ENCODE assay signal across 8 cellular contexts in the genomic region with DNA sequence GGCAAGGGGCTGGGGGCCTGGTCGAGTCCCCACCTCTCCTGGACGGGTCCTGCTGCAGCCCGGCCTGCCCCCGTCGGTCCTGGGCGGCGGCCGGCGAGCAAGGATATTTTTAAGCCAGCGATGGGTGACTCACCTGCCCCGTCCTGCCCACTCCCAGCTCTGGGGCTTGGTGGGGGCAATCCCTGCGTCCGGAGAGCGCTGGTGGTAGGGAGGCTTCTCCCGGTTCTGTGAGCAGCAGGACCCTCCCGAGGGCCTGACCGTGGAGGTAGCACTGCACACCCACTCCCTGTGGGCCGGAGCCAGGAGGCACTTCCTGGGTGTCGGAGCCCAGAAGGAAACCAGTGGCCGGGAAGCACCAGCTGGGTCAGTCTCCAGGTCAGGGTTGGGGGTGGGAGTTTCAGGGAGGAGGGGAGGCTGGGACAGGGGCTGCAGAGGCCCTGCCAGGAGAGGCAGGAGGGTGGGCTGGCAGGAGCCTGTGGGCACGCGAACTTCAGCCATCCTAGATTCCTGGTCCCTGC. TPM values are rescaled to one million over a fixed set of nuclear protein-coding genes. Genes with fewer than 3 reads are reported as not detected.
DNase-seq lines count a peak whose midpoint lies in the region; ATAC-seq, FAIRE-seq and TF ChIP-seq lines count a peak whose summit lies in the region.

No MANE protein-coding gene starts in this region.

- DNase-seq in A549 (ENCODE audit: low read depth in 1 of 2, low spot score in 1 of 2) = peak; percentile 41 to 61
- DNase-seq in epithelial cell of esophagus (ENCODE audit: low read depth) = peak; percentile 64
- no peak for DNase-seq in head of caudate nucleus
- no peak for DNase-seq in T-helper 2 cell
- no peak for DNase-seq in OCI-LY7 (ENCODE audit: low spot score)
- no peak for DNase-seq in mesenteric fat pad (ENCODE audit: low spot score)

- POLR2A ChIA-PET in A549 (lab: Yijun Ruan, JAX) (interaction anchor here (0.8 to 3.5 kb wide), 2 partner anchors 10 to 49 kb away, joined by 3 to 41 read pairs; partner anchors contain the start of genes DEAF1 and TMEM80), OCI-LY7 (lab: Charles Lee) (no interaction called here)

- no peak for TF ChIP-seq POLR2A in A549 (IDR thresholded peaks at IDR 0.05; ENCODE audit: low read length)

- no peak for FAIRE-seq in A549 (lab: Jason Lieb, UNC)

- no peaks in the 10 kb centered on the region for H3K79me2 ChIP-seq in OCI-LY7 (ENCODE audit: insufficient read depth, low read depth, low read length)

- intact Hi-C loops in head of caudate nucleus (cut with DNase I) = no loop called here
- intact Hi-C loops in OCI-LY7 (cut with micrococcal nuclease; ENCODE audit: unreplicated experiment) = no loop called here

- H3K9me2 ChIP-seq in OCI-LY7 (ENCODE audit: insufficient read depth, low read length) = no peaks in the 10 kb centered on the region

- H3K4me2 ChIP-seq in A549 (peak overlapping the region; percentile 100), OCI-LY7 (ENCODE audit: low read length) (no peak overlapping the region)

- ATAC-seq in A549 = peak; percentile 33 to 37

- 1% methylated on average over 17 of the region's 22 CpGs for WGBS in A549 (ENCODE audit: missing lambda C conversion rate)

- peak overlapping the region; percentile 89 for H3K9ac ChIP-seq in HUES6 (ENCODE audit: low read length)

- no peak for TF ChIP-seq RAD21 in A549 (conservative IDR thresholded peaks at IDR 0.05 in 1 of 2, IDR thresholded peaks at IDR 0.05 in 1 of 2)

- H3K36me3 ChIP-seq in HUES6 (ENCODE audit: control insufficient read depth, insufficient read depth, low read length) (peaks cover 13% of the 10 kb centered on the region), muscle layer of duodenum (ENCODE audit: control insufficient read depth in 1 of 2, insufficient read depth in 2 of 2, low read length in 2 of 2) (peaks cover 0 to 7% of the 10 kb centered on the region in 2 donors), OCI-LY7 (ENCODE audit: insufficient read depth, low read length) (peaks cover 3% of the 10 kb centered on the region; the same call in 1 of the 2 replicates)

- H3K4me3 ChIP-seq in A549 = peak overlapping the region; percentile 97
- peak overlapping the region; percentile 81 for H3K4me3 ChIP-seq in HUES6 (ENCODE audit: low read depth, low read length)
- peak overlapping the region; percentile 91 for H3K4me3 ChIP-seq in epithelial cell of esophagus (ENCODE audit: low read length)
- peak overlapping the region; percentile 59 to 67 for H3K4me3 ChIP-seq in muscle layer of duodenum (ENCODE audit: low read depth in 1 of 2, low read length in 2 of 2)
- no peak overlapping the region for H3K4me3 ChIP-seq in OCI-LY7 (ENCODE audit: low read depth, low read length, poor library complexity, severe bottlenecking)

- H3K27ac ChIP-seq in A549 (peak overlapping the region; percentile 91 to 99), HUES6 (ENCODE audit: low read depth, low read length) (peak overlapping the region; percentile 75), muscle layer of duodenum (ENCODE audit: low read length) (peak overlapping the region; percentile 72), OCI-LY7 (ENCODE audit: low read depth, low read length, poor library complexity, severe bottlenecking) (no peak overlapping the region)

- no peak for TF ChIP-seq EP300 in A549 (IDR thresholded peaks at IDR 0.05)

- no peak overlapping the region for H2AFZ ChIP-seq in OCI-LY7 (ENCODE audit: low read length)

- H3K4me1 ChIP-seq in A549 (peaks cover 70% of the 10 kb centered on the region), HUES6 (ENCODE audit: control insufficient read depth, insufficient read depth, low read length) (peaks cover 44% of the 10 kb centered on the region), muscle layer of duodenum (ENCODE audit: control insufficient read depth in 1 of 2, insufficient read depth in 2 of 2, low read length in 2 of 2) (peaks cover 0 to 21% of the 10 kb centered on the region in 2 donors), OCI-LY7 (ENCODE audit: insufficient read depth, low read length, poor library complexity, severe bottlenecking) (no peaks in the 10 kb centered on the region)

- CTCF ChIA-PET in A549 (lab: Yijun Ruan, JAX) (interaction anchor here (1.1 to 26.0 kb wide), 4 partner anchors 11 to 152 kb away, joined by 3 to 599 read pairs (median 24); partner anchors contain the start of genes DEAF1 and TMEM80), OCI-LY7 (lab: Charles Lee; ENCODE audit: unreplicated experiment) (no interaction called here)

- TF ChIP-seq CTCF in A549 (IDR thresholded peaks at IDR 0.05) (no peak), epithelial cell of esophagus (IDR thresholded peaks at IDR 0.05; ENCODE audit: insufficient read depth, low read depth, low read length, missing control alignments) (no peak), OCI-LY7 (conservative IDR thresholded peaks at IDR 0.05; ENCODE audit: low read length) (no peak)

- H4K20me1 ChIP-seq in OCI-LY7 (ENCODE audit: insufficient read depth, low read length) = no peaks in the 10 kb centered on the region

- H3K9me3 ChIP-seq in A549 = no peaks in the 10 kb centered on the region
- no peaks in the 10 kb centered on the region for H3K9me3 ChIP-seq in HUES6 (ENCODE audit: control insufficient read depth, insufficient read depth, low read depth, low read length)
- no peaks in the 10 kb centered on the region for H3K9me3 ChIP-seq in muscle layer of duodenum (ENCODE audit: control insufficient read depth in 1 of 2, low read length in 2 of 2)
- H3K9me3 ChIP-seq in OCI-LY7 (ENCODE audit: low read length) = no peaks in the 10 kb centered on the region

- H3K27me3 ChIP-seq in HUES6 (ENCODE audit: control insufficient read depth, insufficient read depth, low read length) (peaks cover 5% of the 10 kb centered on the region; the same call in 1 of the 2 replicates), muscle layer of duodenum (ENCODE audit: low read depth, low read length) (peaks cover 5% of the 10 kb centered on the region)

- BruUV-seq in OCI-LY7 (replicated peaks; lab: Mats Ljungman, UMichigan) = no TSS peak

TF ChIP-seq in A549, 52 proteins besides CTCF, POLR2A, EP300 and RAD21:
- TF ChIP-seq RARB (CRISPR knock-in tag; IDR thresholded peaks at IDR 0.05) (no peak), KDM1A (IDR thresholded peaks at IDR 0.05; ENCODE audit: low read depth) (no peak), CBX8 (IDR thresholded peaks at IDR 0.05) (no peak), BCL3 (IDR thresholded peaks at IDR 0.05) (no peak), FOSL2 (IDR thresholded peaks at IDR 0.05) (no peak), FOSL2 (CRISPR knock-in tag; IDR thresholded peaks at IDR 0.05) (peak; percentile 85)
- TF ChIP-seq, protein P1, sequence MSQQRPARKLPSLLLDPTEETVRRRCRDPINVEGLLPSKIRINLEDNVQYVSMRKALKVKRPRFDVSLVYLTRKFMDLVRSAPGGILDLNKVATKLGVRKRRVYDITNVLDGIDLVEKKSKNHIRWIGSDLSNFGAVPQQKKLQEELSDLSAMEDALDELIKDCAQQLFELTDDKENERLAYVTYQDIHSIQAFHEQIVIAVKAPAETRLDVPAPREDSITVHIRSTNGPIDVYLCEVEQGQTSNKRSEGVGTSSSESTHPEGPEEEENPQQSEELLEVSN (IDR thresholded peaks at IDR 0.05; ENCODE audit: borderline replicate concordance, low read depth) = no peak

RNA-seq across cellular contexts. Expression of gene EPS8L2, which starts 0.5 kb away (rescaled TPM):
- 60.7 and 69.9 TPM in 2 replicates for polyA plus RNA-seq in A549 (2011; rRNA removed)
- 99.7 and 117 TPM in 2 replicates for polyA plus RNA-seq in A549 (2012; cell fraction: cytosol; rRNA removed)
- polyA plus RNA-seq in A549 (2012; cell fraction: nucleus; rRNA removed) = 612 and 775 TPM in 2 replicates
- polyA plus RNA-seq in A549 (2017; fragmentation: RNase III; extraction: RNeasy Plus Mini Kit Qiagen cat#74134 plus additional on column Dnase treatment) = 144 to 163 TPM (median 154 TPM) in 3 replicates
- polyA minus RNA-seq in A549 (2011; rRNA and poly(A)+ RNA removed) = 56.6 and 63.8 TPM in 2 replicates
- total RNA-seq in OCI-LY7 (2014; rRNA removed; shearing (Covaris generic)) = 3.8 and 4.8 TPM in 2 replicates
- 7.1 and 9.3 TPM in 2 replicates for total RNA-seq in OCI-LY7 (2022)
- total RNA-seq in mesenteric fat pad = 12.1 TPM

RNA-seq across cellular contexts. Expression of gene TMEM80, which starts 10.9 kb away (rescaled TPM):
- polyA plus RNA-seq in A549 (2011; rRNA removed) (15.1 and 15.2 TPM in 2 replicates), A549 (2017; fragmentation: RNase III; extraction: RNeasy Plus Mini Kit Qiagen cat#74134 plus additional on column Dnase treatment) (10.2 to 11.2 TPM (median 10.8 TPM) in 3 replicates)
- polyA plus RNA-seq in A549 (2012; cell fraction: cytosol; rRNA removed) = 14.8 and 17.8 TPM in 2 replicates
- 26.2 and 27.0 TPM in 2 replicates for polyA plus RNA-seq in A549 (2012; cell fraction: nucleus; rRNA removed)
- 4.3 and 6.7 TPM in 2 replicates for polyA minus RNA-seq in A549 (2011; rRNA and poly(A)+ RNA removed)
- total RNA-seq in OCI-LY7 (2014; rRNA removed; shearing (Covaris generic)) = 52.8 and 56.8 TPM in 2 replicates
- total RNA-seq in OCI-LY7 (2022) (51.6 and 52.7 TPM in 2 replicates), mesenteric fat pad (14.6 TPM)

RNA-seq across cellular contexts. Expression of gene DEAF1, which starts 11.5 kb away (rescaled TPM):
- polyA plus RNA-seq in A549 (2011; rRNA removed) (16.0 and 17.3 TPM in 2 replicates), A549 (2017; fragmentation: RNase III; extraction: RNeasy Plus Mini Kit Qiagen cat#74134 plus additional on column Dnase treatment) (23.5 to 25.8 TPM (median 24.0 TPM) in 3 replicates)
- 37.1 and 40.4 TPM in 2 replicates for polyA plus RNA-seq in A549 (2012; cell fraction: cytosol; rRNA removed)
- 54.3 and 74.9 TPM in 2 replicates for polyA plus RNA-seq in A549 (2012; cell fraction: nucleus; rRNA removed)
- polyA minus RNA-seq in A549 (2011; rRNA and poly(A)+ RNA removed) = 17.0 and 19.7 TPM in 2 replicates
- 35.6 and 42.7 TPM in 2 replicates for total RNA-seq in OCI-LY7 (2014; rRNA removed; shearing (Covaris generic))
- total RNA-seq in OCI-LY7 (2022) (63.0 and 66.2 TPM in 2 replicates), mesenteric fat pad (25.9 TPM)

RNA-seq across cellular contexts. Expression of gene TALDO1, which starts 40.8 kb away (rescaled TPM):
- polyA plus RNA-seq in A549 (2011; rRNA removed) = 287 and 296 TPM in 2 replicates
- 443 and 463 TPM in 2 replicates for polyA plus RNA-seq in A549 (2012; cell fraction: cytosol; rRNA removed)
- 406 and 442 TPM in 2 replicates for polyA plus RNA-seq in A549 (2012; cell fraction: nucleus; rRNA removed)
- 386 to 392 TPM (median 391 TPM) in 3 replicates for polyA plus RNA-seq in A549 (2017; fragmentation: RNase III; extraction: RNeasy Plus Mini Kit Qiagen cat#74134 plus additional on column Dnase treatment)
- polyA minus RNA-seq in A549 (2011; rRNA and poly(A)+ RNA removed) = 132 and 159 TPM in 2 replicates
- total RNA-seq in OCI-LY7 (2014; rRNA removed; shearing (Covaris generic)) = 209 and 226 TPM in 2 replicates
- 172 and 195 TPM in 2 replicates for total RNA-seq in OCI-LY7 (2022)
- 277 TPM for total RNA-seq in mesenteric fat pad

Comparison
In these comparisons a context has a peak if more than half of its experiments do, and no peak if none do; other contexts are left out.
1. DNase-seq: peak in A549 (2 of 2) and epithelial cell of esophagus (single experiment); none in head of caudate nucleus (0 of 42), T-helper 2 cell (0 of 5), OCI-LY7 (single experiment) and mesenteric fat pad (single experiment).